In the genomic region with DNA sequence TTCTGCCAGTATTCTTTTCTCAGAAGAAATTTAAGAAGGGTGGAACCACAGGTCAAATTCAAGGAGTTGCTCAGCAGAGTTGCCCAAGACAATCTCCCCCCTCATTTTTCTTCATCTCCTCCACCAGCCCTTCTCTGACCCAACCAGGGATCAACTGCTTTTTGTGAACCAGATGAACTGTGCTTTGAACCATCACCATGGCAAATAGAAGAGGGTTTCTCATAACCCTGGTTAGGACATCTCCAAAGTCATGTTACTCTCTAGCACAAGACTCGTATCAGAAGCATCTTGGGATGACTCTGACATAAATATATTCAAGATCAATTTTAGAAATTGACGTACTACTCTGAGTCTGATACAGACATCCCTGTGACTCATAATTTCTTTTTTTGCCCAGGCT, we compare ENCODE assay signal across 20 cellular contexts.
"Had no signal": no experiment of that assay in that cellular context is flagged by ENCODE, and none has a peak within 500 bp of the region (broad histone marks: within the 10 kb centered on the region; RNA-seq: fewer than 3 reads in every experiment).

No MANE protein-coding gene starts in this region.

- H3K4me1 ChIP-seq: right atrium auricular region, uterus had no signal

- H3K9ac ChIP-seq: neural progenitor cell had no signal

- H3K36me3 ChIP-seq: gastroesophageal sphincter, left ventricle myocardium inferior, lower lobe of right lung, neural progenitor cell, right atrium auricular region, sigmoid colon, tibial artery, upper lobe of left lung, uterus had no signal

- H3K27ac ChIP-seq: gastroesophageal sphincter, left ventricle myocardium inferior, lower lobe of right lung, neural progenitor cell, right atrium auricular region, sigmoid colon, tibial artery, upper lobe of left lung, uterus had no signal

- H3K4me3 ChIP-seq: gastroesophageal sphincter, left ventricle myocardium inferior, lower lobe of right lung, neural progenitor cell, right atrium auricular region, sigmoid colon, smooth muscle cell, tibial artery, upper lobe of left lung, uterus had no signal

- DNase-seq: effector memory CD4-positive, alpha-beta T cell; foreskin fibroblast; kidney; left cardiac atrium; left ventricle myocardium inferior; lower lobe of right lung; midbrain; nucleus accumbens; sigmoid colon; stimulated activated CD4-positive, alpha-beta T cell treated with anti-CD3 and anti-CD28 coated beads, Interleukin-4, amount 100 ng/mL, for 1 hour; tibial artery; upper lobe of left lung; uterus had no signal

- H2AFZ ChIP-seq: neural progenitor cell had no signal

- H3K27me3 ChIP-seq: gastroesophageal sphincter, neural progenitor cell, right atrium auricular region, sigmoid colon, tibial artery, upper lobe of left lung, uterus had no signal

- ATAC-seq: esophagus mucosa; gastroesophageal sphincter; left cardiac atrium; lower lobe of right lung; natural killer cell treated with Interleukin-12 subunit alpha and Interleukin-12 subunit beta and Interleukin-15 and Interleukin-18, amount 100 ng/mL, for 72 hours; stimulated activated memory B cell treated with anti-CD40 and anti-IgM and Interleukin-4, amounts not matched to agents 10 μg/mL and 1 μg/mL and 100 μg/mL, for 72 hours had no signal

- H3K4me2 ChIP-seq: neural progenitor cell, smooth muscle cell had no signal

- H3K9me3 ChIP-seq: gastroesophageal sphincter, left ventricle myocardium inferior, lower lobe of right lung, right atrium auricular region, sigmoid colon, tibial artery, upper lobe of left lung, uterus had no signal
